9 cellular contexts compared by ENCODE assay signal in genomic region chr2:227462463-227462951, GRCh38. TPM values are rescaled to one million over a fixed set of nuclear protein-coding genes. Genes with fewer than 3 reads are reported as not detected.
DNase-seq lines count a peak whose midpoint lies in the region; ATAC-seq and TF ChIP-seq lines count a peak whose summit lies in the region.
"Had no signal": no experiment of that assay in that cellular context is flagged by ENCODE, and none has a peak within 500 bp of the region (broad histone marks: within the 10 kb centered on the region; RNA-seq: fewer than 3 reads in every experiment).

No MANE protein-coding gene starts in this region.

- no peak overlapping the region for H3K4me3 ChIP-seq in hepatocyte

- TF ChIP-seq POLR2A in GM18505 (IDR thresholded peaks at IDR 0.05; ENCODE audit: borderline replicate concordance, extremely low read depth, insufficient read depth, insufficient read length), result no peak

- H3K79me2 ChIP-seq in hepatocyte, result peaks cover 5% of the 10 kb centered on the region

- no peak overlapping the region for H3K4me2 ChIP-seq in hepatocyte

- no peaks in the 10 kb centered on the region for H3K36me3 ChIP-seq in hepatocyte (replicated peaks; ENCODE audit: insufficient read depth, low read depth)

- WGBS in hepatocyte (ENCODE audit: low lambda C conversion rate, missing lambda C conversion rate), result 79% methylated on average over 6 of the region's 6 CpGs

- intact Hi-C loops in Right ventricle myocardium superior (cut with DNase I), result no loop called here

- H3K27me3 ChIP-seq in hepatocyte, result no peaks in the 10 kb centered on the region

- peak overlapping the region; percentile 49 for H3K27ac ChIP-seq in hepatocyte

- DNase-seq in hepatocyte (ENCODE audit: low spot score) (peak; percentile 25), CD1c-positive myeloid dendritic cell (ENCODE audit: extremely low spot score) (no peak), NCI-H1930 (lab: John Stamatoyannopoulos, UW) (no peak), Right ventricle myocardium superior (no peak)
- DNase-seq in activated CD8-positive, alpha-beta memory T cell treated with anti-CD3 and anti-CD28 coated beads for 24 hours, result no peak
- DNase-seq: NCI-H345 had no signal

- no peak overlapping the region for H2AFZ ChIP-seq in hepatocyte

- H3K4me1 ChIP-seq in hepatocyte (ENCODE audit: insufficient read depth), result peaks cover 29% of the 10 kb centered on the region

- no peaks in the 10 kb centered on the region for H3K9me2 ChIP-seq in hepatocyte (replicated peaks; ENCODE audit: insufficient read depth)

- ATAC-seq in GM18505 (IDR thresholded peaks at IDR 0.05; ENCODE audit: unreplicated experiment) (peak; percentile 60), GM21390 (IDR thresholded peaks at IDR 0.05; ENCODE audit: unreplicated experiment) (peak; percentile 56), HG03354 (IDR thresholded peaks at IDR 0.05; ENCODE audit: poor library complexity, severe bottlenecking, unreplicated experiment) (peak; percentile 66), Right ventricle myocardium superior (ENCODE audit: poor library complexity) (no peak)

- H4K20me1 ChIP-seq in hepatocyte (ENCODE audit: insufficient read depth, poor library complexity, severe bottlenecking), result no peaks in the 10 kb centered on the region

- no peak for TF ChIP-seq CTCF in hepatocyte (IDR thresholded peaks at IDR 0.05; ENCODE audit: poor library complexity)

- H3K9me3 ChIP-seq in hepatocyte (ENCODE audit: low read depth), result no peaks in the 10 kb centered on the region

RNA-seq across cellular contexts. Expression of gene AGFG1, which starts 9.4 kb away (rescaled TPM):
- 86.4 and 91.6 TPM in 2 replicates for total RNA-seq in hepatocyte
- 54.4 and 62.4 TPM in 2 replicates for polyA plus RNA-seq in hepatocyte
- total RNA-seq in Right ventricle myocardium superior, result 55.7 TPM
